In the genomic region with DNA sequence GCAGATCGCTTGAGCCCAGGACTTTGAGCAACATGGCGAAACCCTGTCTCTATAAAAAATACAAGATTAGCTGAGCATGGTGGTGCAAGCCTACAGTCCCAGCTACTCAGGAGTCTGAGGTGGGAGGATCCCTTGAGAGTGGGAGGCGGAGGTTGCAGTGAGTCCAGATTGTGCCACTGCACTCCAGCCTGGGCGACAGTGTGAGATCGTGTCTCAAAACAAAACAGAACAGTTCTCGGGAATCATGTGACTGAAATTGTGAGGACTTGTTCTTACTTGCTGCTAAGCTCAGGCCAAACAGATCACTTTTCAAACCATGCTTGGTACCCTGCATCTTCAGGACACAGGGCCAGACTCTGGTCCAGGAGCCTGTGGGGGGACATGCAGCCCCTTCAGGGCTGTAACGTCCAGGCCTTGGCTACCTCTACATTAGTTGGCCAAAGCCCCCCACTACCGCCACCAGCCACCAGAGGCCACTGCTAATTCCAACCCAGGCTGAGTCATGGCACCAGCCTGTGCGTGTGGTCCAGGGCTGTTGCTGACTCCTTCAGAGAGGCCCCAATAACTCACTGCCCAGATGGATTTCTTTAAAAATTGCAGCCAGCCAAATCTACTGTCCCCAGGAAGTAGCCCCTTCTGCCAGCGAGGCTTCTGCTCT, we compare ENCODE assay signal across 8 cellular contexts. TPM values are rescaled to one million over a fixed set of nuclear protein-coding genes. Genes with fewer than 3 reads are reported as not detected.
A peak's percentile ranks its signal among the peaks of the same experiment; 100 is the strongest.
DNase-seq lines count a peak whose midpoint lies in the region; ATAC-seq and TF ChIP-seq lines count a peak whose summit lies in the region.

No MANE protein-coding gene starts in this region.

- H3K79me2 ChIP-seq in osteoblast (ENCODE audit: insufficient read depth, low read length), result no peaks in the 10 kb centered on the region

- ATAC-seq in HG02678 (IDR thresholded peaks at IDR 0.05; ENCODE audit: unreplicated experiment), result no peak
- ATAC-seq in HG03520 (IDR thresholded peaks at IDR 0.05; ENCODE audit: unreplicated experiment), result no peak

- H3K27ac ChIP-seq in osteoblast (ENCODE audit: low read depth, low read length), result no peak overlapping the region

- H3K36me3 ChIP-seq in GM06990 (ENCODE audit: control insufficient read depth, insufficient read depth, low read length) (no peaks in the 10 kb centered on the region), osteoblast (ENCODE audit: insufficient read depth, low read length) (no peaks in the 10 kb centered on the region)

- no peak overlapping the region for H3K4me2 ChIP-seq in osteoblast (ENCODE audit: insufficient read depth, low read length)

- no peaks in the 10 kb centered on the region for H4K20me1 ChIP-seq in osteoblast (ENCODE audit: insufficient read depth, low read length)

- no peaks in the 10 kb centered on the region for H3K9me3 ChIP-seq in osteoblast (ENCODE audit: low read depth, low read length)

- DNase-seq in GM06990 (ENCODE audit: extremely low read depth, insufficient read length), result peak; percentile 9
- DNase-seq in HuH-7.5 (ENCODE audit: low spot score), result peak; percentile 40
- DNase-seq in activated CD4-positive, CD25-positive, alpha-beta regulatory T cell treated with anti-CD3 and anti-CD28 coated beads, Interleukin-2, amount 50 U/mL, for 16 hours (ENCODE audit: low read depth, low spot score), result peak; percentile 5
- peak; percentile 25 for DNase-seq in epidermal melanocyte (ENCODE audit: insufficient read length, low spot score)
- DNase-seq in osteoblast (ENCODE audit: insufficient read length, low spot score, missing footprints), result peak; percentile 90
- DNase-seq in effector CD4-positive, alpha-beta T cell, result no peak

- no peaks in the 10 kb centered on the region; the same call in 1 of the 2 replicates for H3K27me3 ChIP-seq in GM06990 (replicated peaks; ENCODE audit: control insufficient read depth, insufficient read depth, low read length)
- peaks cover 31% of the 10 kb centered on the region for H3K27me3 ChIP-seq in osteoblast (ENCODE audit: insufficient read depth, low read length)

- no peak overlapping the region for H2AFZ ChIP-seq in osteoblast (ENCODE audit: low read length)

- H3K4me3 ChIP-seq in GM06990 (replicated peaks; ENCODE audit: low read depth, low read length) (no peak overlapping the region), osteoblast (ENCODE audit: insufficient read depth, low read length) (no peak overlapping the region)

- peaks cover 3% of the 10 kb centered on the region for H3K4me1 ChIP-seq in osteoblast (ENCODE audit: insufficient read depth, low read length)

- TF ChIP-seq CTCF in GM06990 (IDR thresholded peaks at IDR 0.05; ENCODE audit: insufficient read depth, low read length, poor library complexity, severe bottlenecking) (peak; percentile 87), osteoblast (IDR thresholded peaks at IDR 0.05; ENCODE audit: extremely low read depth, low read depth, low read length) (peak; percentile 83)

RNA-seq across cellular contexts. Expression of a gene that starts 33.4 kb away (rescaled TPM):
- not detected in 2 replicates for total RNA-seq in osteoblast

RNA-seq across cellular contexts. Expression of a gene that starts 33.7 kb away (rescaled TPM):
- total RNA-seq in osteoblast, result 266 and 291 TPM in 2 replicates

RNA-seq across cellular contexts. Expression of a gene that starts 34.1 kb away (rescaled TPM):
- total RNA-seq in osteoblast, result 8.7 and 18.6 TPM in 2 replicates
